Comparison of ENCODE assay signal across 1 cellular context in the genomic region with DNA sequence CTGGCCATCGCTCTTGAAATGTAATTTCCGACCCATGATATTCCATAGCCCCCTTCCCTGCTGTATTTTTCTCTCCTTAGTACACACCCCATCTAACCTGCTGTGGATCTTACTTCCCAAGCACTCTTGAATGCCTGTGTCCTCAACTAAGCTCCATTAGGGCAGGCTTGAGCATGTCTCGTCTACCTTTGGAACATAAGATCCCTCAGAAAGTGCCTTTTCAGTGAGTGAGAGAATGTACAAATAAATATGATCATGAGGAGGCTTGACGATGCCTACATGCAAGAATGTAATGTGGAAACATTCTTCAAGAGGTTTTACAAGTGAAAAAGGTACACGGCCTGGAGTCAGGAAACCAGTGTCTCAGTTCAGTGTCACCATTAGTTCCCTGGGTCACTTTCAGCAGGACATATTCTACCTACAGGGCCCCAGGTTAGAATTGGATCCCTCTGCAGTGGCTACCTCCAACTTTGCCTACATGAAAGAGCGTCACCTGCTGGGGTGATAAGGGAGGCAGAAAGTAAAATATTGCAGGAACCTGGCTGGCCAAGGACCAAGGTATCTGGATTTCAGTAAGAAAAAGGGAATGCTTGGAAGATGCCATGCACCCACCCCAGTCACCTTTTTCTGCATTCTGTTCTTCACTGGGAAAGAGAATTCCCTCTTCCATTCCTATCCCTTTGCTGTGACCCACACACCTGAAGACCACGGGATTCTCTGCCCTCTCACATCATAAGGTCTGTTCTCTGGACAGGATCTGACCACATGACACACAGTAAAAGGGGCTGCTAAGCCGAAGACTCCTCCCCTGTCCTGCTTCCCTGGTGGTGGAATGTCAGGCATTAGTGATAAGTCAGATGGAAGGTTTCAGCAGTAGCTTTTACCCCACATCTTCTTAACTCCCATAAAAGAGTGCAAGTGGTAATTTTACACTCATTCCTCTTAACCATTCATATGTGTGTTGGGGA.
TF ChIP-seq lines count a peak whose summit lies in the region.

No MANE protein-coding gene starts in this region.

TF ChIP-seq in liver, 16 proteins besides CTCF, POLR2A, EP300 and RAD21 (continued from another document):
- TF ChIP-seq, protein P1, sequence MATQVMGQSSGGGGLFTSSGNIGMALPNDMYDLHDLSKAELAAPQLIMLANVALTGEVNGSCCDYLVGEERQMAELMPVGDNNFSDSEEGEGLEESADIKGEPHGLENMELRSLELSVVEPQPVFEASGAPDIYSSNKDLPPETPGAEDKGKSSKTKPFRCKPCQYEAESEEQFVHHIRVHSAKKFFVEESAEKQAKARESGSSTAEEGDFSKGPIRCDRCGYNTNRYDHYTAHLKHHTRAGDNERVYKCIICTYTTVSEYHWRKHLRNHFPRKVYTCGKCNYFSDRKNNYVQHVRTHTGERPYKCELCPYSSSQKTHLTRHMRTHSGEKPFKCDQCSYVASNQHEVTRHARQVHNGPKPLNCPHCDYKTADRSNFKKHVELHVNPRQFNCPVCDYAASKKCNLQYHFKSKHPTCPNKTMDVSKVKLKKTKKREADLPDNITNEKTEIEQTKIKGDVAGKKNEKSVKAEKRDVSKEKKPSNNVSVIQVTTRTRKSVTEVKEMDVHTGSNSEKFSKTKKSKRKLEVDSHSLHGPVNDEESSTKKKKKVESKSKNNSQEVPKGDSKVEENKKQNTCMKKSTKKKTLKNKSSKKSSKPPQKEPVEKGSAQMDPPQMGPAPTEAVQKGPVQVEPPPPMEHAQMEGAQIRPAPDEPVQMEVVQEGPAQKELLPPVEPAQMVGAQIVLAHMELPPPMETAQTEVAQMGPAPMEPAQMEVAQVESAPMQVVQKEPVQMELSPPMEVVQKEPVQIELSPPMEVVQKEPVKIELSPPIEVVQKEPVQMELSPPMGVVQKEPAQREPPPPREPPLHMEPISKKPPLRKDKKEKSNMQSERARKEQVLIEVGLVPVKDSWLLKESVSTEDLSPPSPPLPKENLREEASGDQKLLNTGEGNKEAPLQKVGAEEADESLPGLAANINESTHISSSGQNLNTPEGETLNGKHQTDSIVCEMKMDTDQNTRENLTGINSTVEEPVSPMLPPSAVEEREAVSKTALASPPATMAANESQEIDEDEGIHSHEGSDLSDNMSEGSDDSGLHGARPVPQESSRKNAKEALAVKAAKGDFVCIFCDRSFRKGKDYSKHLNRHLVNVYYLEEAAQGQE (IDR thresholded peaks at IDR 0.05), result no peak
- TF ChIP-seq YY1 (IDR thresholded peaks at IDR 0.05) (peak; percentile 45), RXRA (IDR thresholded peaks at IDR 0.05) (peak; percentile 33 to 42), GABPA (IDR thresholded peaks at IDR 0.05 in 1 of 2, conservative IDR thresholded peaks at IDR 0.05 in 1 of 2) (no peak), HNF4A (conservative IDR thresholded peaks at IDR 0.05) (peak; percentile 20 to 33)
